In genomic region chr9:113568481-113569321, GRCh38 we compare ENCODE assay signal across 11 cellular contexts.
DNase-seq lines count a peak whose midpoint lies in the region; ATAC-seq and TF ChIP-seq lines count a peak whose summit lies in the region.
"Had no signal": no experiment of that assay in that cellular context is flagged by ENCODE, and none has a peak within 500 bp of the region (broad histone marks: within the 10 kb centered on the region; RNA-seq: fewer than 3 reads in every experiment).

No MANE protein-coding gene starts in this region.

- no peaks in the 10 kb centered on the region for H3K27me3 ChIP-seq in lower lobe of right lung (ENCODE audit: low read depth)

- TF ChIP-seq CTCF in lower lobe of right lung (IDR thresholded peaks at IDR 0.05) (no peak), GM13977 (IDR thresholded peaks at IDR 0.05; ENCODE audit: extremely low read depth, insufficient read depth, missing control alignments) (no peak)

- in situ Hi-C loops in GM13977 (cut with MboI; ENCODE audit: low pct_unique_long_range_greater_than_20kb, low sequenced_read_pairs, unreplicated experiment): no loop called here

- DNase-seq in activated naive CD4-positive, alpha-beta T cell treated with anti-CD3 and anti-CD28 coated beads, Interleukin-2, amount 10 ng/mL, durations not matched to agents 7 days and 5 days: peak; percentile 11
- DNase-seq in activated naive CD4-positive, alpha-beta T cell treated with Interleukin-2 at 50 U/mL for 16 hours: no peak
- DNase-seq in activated CD8-positive, alpha-beta T cell treated with anti-CD3 and anti-CD28 coated beads, Interleukin-2, amount 10 ng/mL, durations not matched to agents 7 days and 5 days: no peak
- no peak for DNase-seq in lower lobe of right lung
- DNase-seq in activated T-cell treated with anti-CD3 and anti-CD28 coated beads, Interleukin-2, amount 50 U/mL, for 72 hours: no peak
- DNase-seq in GM13977 (ENCODE audit: low spot score): no peak

- H3K4me1 ChIP-seq in lower lobe of right lung: peaks cover 59% of the 10 kb centered on the region
- H3K4me1 ChIP-seq: parathyroid adenoma had no signal

- H3K27ac ChIP-seq in lower lobe of right lung: peak overlapping the region; percentile 11
- H3K27ac ChIP-seq: parathyroid adenoma had no signal

- intact Hi-C loops in lower lobe of right lung (cut with DNase I): no loop called here

- H3K27me3 Mint-ChIP-seq in activated naive CD4-positive, alpha-beta T cell treated with anti-CD3 and anti-CD28 coated beads, Interleukin-2, amount 10 ng/mL, durations not matched to agents 7 days and 5 days: peaks cover 10% of the 10 kb centered on the region
- H3K27me3 Mint-ChIP-seq in activated CD8-positive, alpha-beta T cell treated with anti-CD3 and anti-CD28 coated beads, Interleukin-2, amount 10 ng/mL, durations not matched to agents 7 days and 5 days (ENCODE audit: low read depth): no peaks in the 10 kb centered on the region
- no peaks in the 10 kb centered on the region for H3K27me3 Mint-ChIP-seq in activated T-cell treated with anti-CD3 and anti-CD28 coated beads, Interleukin-2, amount 50 U/mL, for 72 hours (ENCODE audit: low read depth)

- H3K9me3 Mint-ChIP-seq in activated naive CD4-positive, alpha-beta T cell treated with anti-CD3 and anti-CD28 coated beads, Interleukin-2, amount 10 ng/mL, durations not matched to agents 7 days and 5 days: no peaks in the 10 kb centered on the region
- no peaks in the 10 kb centered on the region for H3K9me3 Mint-ChIP-seq in activated CD8-positive, alpha-beta T cell treated with anti-CD3 and anti-CD28 coated beads, Interleukin-2, amount 10 ng/mL, durations not matched to agents 7 days and 5 days (ENCODE audit: insufficient read depth)
- H3K9me3 Mint-ChIP-seq in activated T-cell treated with anti-CD3 and anti-CD28 coated beads, Interleukin-2, amount 50 U/mL, for 72 hours: no peaks in the 10 kb centered on the region
- H3K9me3 Mint-ChIP-seq: dendritic cell treated with granulocyte-macrophage colony-stimulating factor and Interleukin-4, amounts not matched to agents 40 ng/mL and 50 ng/mL, for 4 days; T-helper 1 cell treated with Interleukin-12 subunit alpha and Interleukin-12 subunit beta and Interleukin-4 antibody, amounts not matched to agents 30 μg/mL and 1 μg/mL, for 36 hours had no signal

- no peaks in the 10 kb centered on the region for H3K9me3 ChIP-seq in lower lobe of right lung

- CTCF ChIA-PET in activated naive CD4-positive, alpha-beta T cell treated with anti-CD3 and anti-CD28 coated beads, Interleukin-2, amount 10 ng/mL, durations not matched to agents 7 days and 5 days (lab: Charles Lee): interaction anchor here (0.6 to 1.2 kb wide), 2 partner anchors 9 to 10 kb away, joined by 3 read pairs; no protein-coding TSS in a partner anchor
- CTCF ChIA-PET in activated CD8-positive, alpha-beta T cell treated with anti-CD3 and anti-CD28 coated beads, Interleukin-2, amount 10 ng/mL, durations not matched to agents 7 days and 5 days (lab: Charles Lee): interaction anchor here (2.3 kb wide), 1 partner anchor 13 kb away, joined by 6 read pairs; no protein-coding TSS in a partner anchor

- no peak overlapping the region for H3K4me3 Mint-ChIP-seq in activated naive CD4-positive, alpha-beta T cell treated with anti-CD3 and anti-CD28 coated beads, Interleukin-2, amount 10 ng/mL, durations not matched to agents 7 days and 5 days
- H3K4me3 Mint-ChIP-seq in activated CD8-positive, alpha-beta T cell treated with anti-CD3 and anti-CD28 coated beads, Interleukin-2, amount 10 ng/mL, durations not matched to agents 7 days and 5 days: no peak overlapping the region
- no peak overlapping the region for H3K4me3 Mint-ChIP-seq in activated T-cell treated with anti-CD3 and anti-CD28 coated beads, Interleukin-2, amount 50 U/mL, for 72 hours
- H3K4me3 Mint-ChIP-seq: dendritic cell treated with granulocyte-macrophage colony-stimulating factor and Interleukin-4, amounts not matched to agents 40 ng/mL and 50 ng/mL, for 4 days; T-helper 1 cell treated with Interleukin-12 subunit alpha and Interleukin-12 subunit beta and Interleukin-4 antibody, amounts not matched to agents 30 μg/mL and 1 μg/mL, for 36 hours had no signal

- H3K36me3 Mint-ChIP-seq in activated naive CD4-positive, alpha-beta T cell treated with anti-CD3 and anti-CD28 coated beads, Interleukin-2, amount 10 ng/mL, durations not matched to agents 7 days and 5 days: no peaks in the 10 kb centered on the region
- peaks cover 2% of the 10 kb centered on the region for H3K36me3 Mint-ChIP-seq in activated CD8-positive, alpha-beta T cell treated with anti-CD3 and anti-CD28 coated beads, Interleukin-2, amount 10 ng/mL, durations not matched to agents 7 days and 5 days (ENCODE audit: low read depth)
- H3K36me3 Mint-ChIP-seq in activated T-cell treated with anti-CD3 and anti-CD28 coated beads, Interleukin-2, amount 50 U/mL, for 72 hours (ENCODE audit: insufficient read depth in 2 of 2): no peaks in the 10 kb centered on the region

- H3K4me3 ChIP-seq in lower lobe of right lung: no peak overlapping the region

- H3K4me1 Mint-ChIP-seq in activated naive CD4-positive, alpha-beta T cell treated with anti-CD3 and anti-CD28 coated beads, Interleukin-2, amount 10 ng/mL, durations not matched to agents 7 days and 5 days: peaks cover 7% of the 10 kb centered on the region
- peaks cover 20% of the 10 kb centered on the region for H3K4me1 Mint-ChIP-seq in activated CD8-positive, alpha-beta T cell treated with anti-CD3 and anti-CD28 coated beads, Interleukin-2, amount 10 ng/mL, durations not matched to agents 7 days and 5 days (ENCODE audit: low read depth)
- peaks cover 15% of the 10 kb centered on the region for H3K4me1 Mint-ChIP-seq in activated T-cell treated with anti-CD3 and anti-CD28 coated beads, Interleukin-2, amount 50 U/mL, for 72 hours (ENCODE audit: low read depth)

- H3K36me3 ChIP-seq in lower lobe of right lung: no peaks in the 10 kb centered on the region

- no peak overlapping the region for H3K27ac Mint-ChIP-seq in activated naive CD4-positive, alpha-beta T cell treated with anti-CD3 and anti-CD28 coated beads, Interleukin-2, amount 10 ng/mL, durations not matched to agents 7 days and 5 days
- peak overlapping the region; percentile 30 for H3K27ac Mint-ChIP-seq in activated CD8-positive, alpha-beta T cell treated with anti-CD3 and anti-CD28 coated beads, Interleukin-2, amount 10 ng/mL, durations not matched to agents 7 days and 5 days
- H3K27ac Mint-ChIP-seq in activated T-cell treated with anti-CD3 and anti-CD28 coated beads, Interleukin-2, amount 50 U/mL, for 72 hours: no peak overlapping the region
- H3K27ac Mint-ChIP-seq: dendritic cell treated with granulocyte-macrophage colony-stimulating factor and Interleukin-4, amounts not matched to agents 40 ng/mL and 50 ng/mL, for 4 days; T-helper 1 cell treated with Interleukin-12 subunit alpha and Interleukin-12 subunit beta and Interleukin-4 antibody, amounts not matched to agents 30 μg/mL and 1 μg/mL, for 36 hours had no signal

- POLR2A ChIA-PET in activated CD8-positive, alpha-beta T cell treated with anti-CD3 and anti-CD28 coated beads, Interleukin-2, amount 10 ng/mL, durations not matched to agents 7 days and 5 days (lab: Charles Lee): interaction anchor here (1.1 kb wide), 1 partner anchor 10 kb away, joined by 3 read pairs; no protein-coding TSS in a partner anchor

- ATAC-seq in activated CD8-positive, alpha-beta T cell treated with anti-CD3 and anti-CD28 coated beads, Interleukin-2, amount 10 ng/mL, durations not matched to agents 7 days and 5 days: no peak
- ATAC-seq in lower lobe of right lung (no peak), HG02588 (IDR thresholded peaks at IDR 0.05; ENCODE audit: unreplicated experiment) (no peak), HG02571 (IDR thresholded peaks at IDR 0.05; ENCODE audit: unreplicated experiment) (no peak)
- ATAC-seq in activated T-cell treated with anti-CD3 and anti-CD28 coated beads, Interleukin-2, amount 50 U/mL, for 72 hours (replicated peaks in 1 of 2): no peak
